In genomic region chr4:142169216-142169615, GRCh38 we compare ENCODE assay signal across 23 cellular contexts.
DNase-seq lines count a peak whose midpoint lies in the region; ATAC-seq, FAIRE-seq and TF ChIP-seq lines count a peak whose summit lies in the region.
"Had no signal": no experiment of that assay in that cellular context is flagged by ENCODE, and none has a peak within 500 bp of the region (broad histone marks: within the 10 kb centered on the region; RNA-seq: fewer than 3 reads in every experiment).

No MANE protein-coding gene starts in this region.

- no peaks in the 10 kb centered on the region for H3K4me1 ChIP-seq in pancreas
- H3K4me1 ChIP-seq: BE2C; BLaER1 treated with 17β-estradiol and CSF1 and Interleukin-3, amounts not matched to agents 10 nM and 100 nM had no signal

- no peak overlapping the region for H3K4me3 Mint-ChIP-seq in T-cell
- H3K4me3 Mint-ChIP-seq: CD14-positive monocyte; CD4-positive, alpha-beta T cell; CD8-positive, alpha-beta memory T cell; H9 had no signal

- FAIRE-seq in pancreas (lab: Jason Lieb, UNC) = peak; percentile 66
- FAIRE-seq: D721Med, GM12891, H1 had no signal

- DNase-seq in EH (ENCODE audit: low read depth) (peak; percentile 59), T-cell (no peak), fibroblast of peridontal ligament (ENCODE audit: extremely low read depth) (peak; percentile 29), pancreas (no peak), GM03348 (ENCODE audit: low spot score) (no peak), cardiac septum (ENCODE audit: low spot score) (no peak), epidermal melanocyte (ENCODE audit: insufficient read length, low spot score) (no peak)
- DNase-seq: AML-193; BE2C; CD4-positive, alpha-beta T cell; CD8-positive, alpha-beta memory T cell; DMS 273 treated with DMSO at 0.1 percent for 48 hours; DMS79; GDM1; GM23248; H9 had no signal

- POLR2A ChIA-PET in T-cell (lab: Charles Lee) = no interaction called here

- no peak for TF ChIP-seq CTCF in pancreas (IDR thresholded peaks at IDR 0.05)

- CTCF ChIA-PET in T-cell (lab: Charles Lee) = interaction anchor here in 1 of 2 donors (1.2 kb wide), 1 partner anchor 9 kb away, joined by 3 read pairs; no protein-coding TSS in a partner anchor

- H3K27ac Mint-ChIP-seq in T-cell = peak overlapping the region; percentile 34 to 49
- H3K27ac Mint-ChIP-seq: CD14-positive monocyte; CD4-positive, alpha-beta T cell; H9 had no signal

- no peaks in the 10 kb centered on the region for H3K36me3 ChIP-seq in pancreas
- H3K36me3 ChIP-seq: BE2C; BLaER1 treated with 17β-estradiol and CSF1 and Interleukin-3, amounts not matched to agents 10 nM and 100 nM had no signal

- no peaks in the 10 kb centered on the region for H3K27me3 Mint-ChIP-seq in T-cell
- H3K27me3 Mint-ChIP-seq: CD4-positive, alpha-beta T cell; CD8-positive, alpha-beta memory T cell had no signal

- no peaks in the 10 kb centered on the region for H3K27me3 ChIP-seq in pancreas
- H3K27me3 ChIP-seq: BE2C; BLaER1 treated with 17β-estradiol and CSF1 and Interleukin-3, amounts not matched to agents 10 nM and 100 nM had no signal

- no peaks in the 10 kb centered on the region for H3K9me3 Mint-ChIP-seq in T-cell
- H3K9me3 Mint-ChIP-seq: CD4-positive, alpha-beta T cell; CD8-positive, alpha-beta memory T cell; H9 had no signal

- no peak overlapping the region for H3K4me3 ChIP-seq in pancreas
- H3K4me3 ChIP-seq: BLaER1 treated with 17β-estradiol and CSF1 and Interleukin-3, amounts not matched to agents 10 nM and 100 nM; GM23248 had no signal

- no peak for ATAC-seq in T-cell (replicated peaks in 1 of 4)
- ATAC-seq in pancreas = no peak
- ATAC-seq in GM21390 (IDR thresholded peaks at IDR 0.05; ENCODE audit: unreplicated experiment) = no peak
- ATAC-seq: HCT116 had no signal

- no peak overlapping the region for H3K27ac ChIP-seq in pancreas
- H3K27ac ChIP-seq: BLaER1 treated with 17β-estradiol and CSF1 and Interleukin-3, amounts not matched to agents 10 nM and 100 nM; GM23248 had no signal

- no peaks in the 10 kb centered on the region for H3K9me3 ChIP-seq in pancreas
- H3K9me3 ChIP-seq: BE2C; BLaER1 treated with 17β-estradiol and CSF1 and Interleukin-3, amounts not matched to agents 10 nM and 100 nM had no signal

- H3K36me3 Mint-ChIP-seq in T-cell = peaks cover 62% of the 10 kb centered on the region
- H3K36me3 Mint-ChIP-seq: CD14-positive monocyte had no signal

- intact Hi-C loops in pancreas (cut with DNase I) = no loop called here
- intact Hi-C loops in cardiac septum (cut with DNase I) = no loop called here

- H3K4me1 Mint-ChIP-seq in T-cell = peaks cover 20 to 36% (median 36%) of the 10 kb centered on the region in 3 donors
- H3K4me1 Mint-ChIP-seq: CD14-positive monocyte had no signal

Comparison
In these comparisons a context has a peak if more than half of its experiments do, and no peak if none do; other contexts are left out.
1. DNase-seq: peak in EH (single experiment) and fibroblast of peridontal ligament (single experiment); none in T-cell (0 of 34), pancreas (0 of 6), GM03348 (single experiment), cardiac septum (single experiment) and epidermal melanocyte (single experiment).